19 cellular contexts compared by ENCODE assay signal in genomic region chr14:59698793-59699192, GRCh38.
DNase-seq lines count a peak whose midpoint lies in the region; ATAC-seq, FAIRE-seq and TF ChIP-seq lines count a peak whose summit lies in the region.
"Had no signal": no experiment of that assay in that cellular context is flagged by ENCODE, and none has a peak within 500 bp of the region (broad histone marks: within the 10 kb centered on the region; RNA-seq: fewer than 3 reads in every experiment).

No MANE protein-coding gene starts in this region.

- no peaks in the 10 kb centered on the region for H3K9me3 ChIP-seq in pancreas
- H3K9me3 ChIP-seq: lower lobe of right lung had no signal

- TF ChIP-seq CTCF in LNCaP clone FGC (IDR thresholded peaks at IDR 0.05; ENCODE audit: control insufficient read depth, extremely low read depth, insufficient read depth), result no peak
- TF ChIP-seq CTCF in brain microvascular endothelial cell (IDR thresholded peaks at IDR 0.05; ENCODE audit: low read depth, low read length, missing control alignments), result no peak
- TF ChIP-seq CTCF in pancreas (IDR thresholded peaks at IDR 0.05), result no peak

- in situ Hi-C loops in brain microvascular endothelial cell (cut with HindIII; ENCODE audit: low pct_ligation_motif_present, low sequenced_read_pairs), result no loop called here

- H3K4me1 ChIP-seq in pancreas, result no peaks in the 10 kb centered on the region
- H3K4me1 ChIP-seq: gastroesophageal sphincter, lower lobe of right lung had no signal

- FAIRE-seq in pancreas (lab: Jason Lieb, UNC), result no peak

- no peak overlapping the region for H3K27ac ChIP-seq in brain microvascular endothelial cell
- no peak overlapping the region for H3K27ac ChIP-seq in pancreas
- H3K27ac ChIP-seq: gastroesophageal sphincter, lower lobe of right lung, skin epidermis, VCaP had no signal

- DNase-seq in COR-L47 (lab: John Stamatoyannopoulos, UW), result peak; percentile 33
- DNase-seq in LNCaP clone FGC (ENCODE audit: low read depth), result peak; percentile 35
- peak; percentile 43 for DNase-seq in brain microvascular endothelial cell
- no peak for DNase-seq in left lobe of liver (ENCODE audit: low spot score)
- no peak for DNase-seq in pancreas
- no peak for DNase-seq in activated CD4-positive, CD25-positive, alpha-beta regulatory T cell (lab: John Stamatoyannopoulos, UW)
- DNase-seq: activated CD8-positive, alpha-beta T cell treated with anti-CD3 and anti-CD28 coated beads, Interleukin-2, amount 10 ng/mL, durations not matched to agents 7 days and 5 days; activated naive CD8-positive, alpha-beta T cell treated with anti-CD3 and anti-CD28 coated beads, Interleukin-2, amount 10 ng/mL, durations not matched to agents 7 days and 5 days; activated T-cell treated with anti-CD3 and anti-CD28 coated beads, Interleukin-2, amount 50 U/mL, for 72 hours; lower lobe of right lung; NCI-H2227 treated with DMSO at 0.1 percent for 48 hours; Right ventricle myocardium superior; stimulated activated CD4-positive, alpha-beta T cell treated with anti-CD3 and anti-CD28 coated beads, Interleukin-4, amount 100 ng/mL, for 4 hours; stimulated activated CD8-positive, alpha-beta memory T cell treated with anti-CD3 and anti-CD28 coated beads, Interleukin-4, amount 100 ng/mL, for 48 hours; T-cell had no signal

- H3K27me3 ChIP-seq in brain microvascular endothelial cell (replicated peaks) (no peaks in the 10 kb centered on the region), pancreas (no peaks in the 10 kb centered on the region)
- H3K27me3 ChIP-seq: gastroesophageal sphincter had no signal

- 80 to 89% methylated on average over 2 of the region's 2 CpGs for WGBS in pancreas, 2 donors

- H3K36me3 ChIP-seq in brain microvascular endothelial cell (replicated peaks), result no peaks in the 10 kb centered on the region
- H3K36me3 ChIP-seq in pancreas, result no peaks in the 10 kb centered on the region
- H3K36me3 ChIP-seq: gastroesophageal sphincter, lower lobe of right lung had no signal

- H3K4me3 ChIP-seq in LNCaP clone FGC (ENCODE audit: low read depth, low read length) (no peak overlapping the region), brain microvascular endothelial cell (ENCODE audit: low read depth, low read length) (no peak overlapping the region), pancreas (no peak overlapping the region)
- H3K4me3 ChIP-seq: gastroesophageal sphincter, lower lobe of right lung, skin epidermis had no signal

- intact Hi-C loops in pancreas (cut with DNase I), result no loop called here

- ATAC-seq in left lobe of liver, result peak; percentile 32
- ATAC-seq in pancreas, result no peak
- no peak for ATAC-seq in HG02642 (IDR thresholded peaks at IDR 0.05; ENCODE audit: poor library complexity, unreplicated experiment)
- ATAC-seq: activated CD8-positive, alpha-beta T cell treated with anti-CD3 and anti-CD28 coated beads, Interleukin-2, amount 10 ng/mL, durations not matched to agents 7 days and 5 days; activated T-cell treated with anti-CD3 and anti-CD28 coated beads, Interleukin-2, amount 50 U/mL, for 72 hours; gastroesophageal sphincter; lower lobe of right lung; T-cell had no signal

Comparison
In these comparisons a context has a peak if more than half of its experiments do, and no peak if none do; other contexts are left out.
1. DNase-seq: peak in COR-L47 (single experiment), LNCaP clone FGC (single experiment) and brain microvascular endothelial cell (single experiment); none in left lobe of liver (single experiment), pancreas (0 of 6) and activated CD4-positive, CD25-positive, alpha-beta regulatory T cell (0 of 4).